In genomic region chr6:104814743-104815142, GRCh38 we compare ENCODE assay signal across 27 cellular contexts. TPM values are rescaled to one million over a fixed set of nuclear protein-coding genes. Genes with fewer than 3 reads are reported as not detected.
A peak's percentile ranks its signal among the peaks of the same experiment; 100 is the strongest.
DNase-seq lines count a peak whose midpoint lies in the region; ATAC-seq, FAIRE-seq and TF ChIP-seq lines count a peak whose summit lies in the region.
"Had no signal": no experiment of that assay in that cellular context is flagged by ENCODE, and none has a peak within 500 bp of the region (broad histone marks: within the 10 kb centered on the region; RNA-seq: fewer than 3 reads in every experiment).

No MANE protein-coding gene starts in this region.

- no peak for ATAC-seq in K562
- ATAC-seq: GM12878 had no signal

- H3K36me3 Mint-ChIP-seq in activated naive CD4-positive, alpha-beta T cell treated with anti-CD3 and anti-CD28 coated beads for 36 hours (ENCODE audit: low read depth) = peaks cover 40% of the 10 kb centered on the region
- H3K36me3 Mint-ChIP-seq in activated naive CD4-positive, alpha-beta T cell treated with anti-CD3 and anti-CD28 coated beads, Interleukin-2, amount 10 ng/mL, durations not matched to agents 7 days and 5 days = peaks cover 28% of the 10 kb centered on the region
- peaks cover 20% of the 10 kb centered on the region for H3K36me3 Mint-ChIP-seq in activated T-helper 1 cell treated with anti-CD3 and anti-CD28 coated beads, Interleukin-12 subunit alpha, Interleukin-12 subunit beta, Interleukin-2, Interleukin-4 antibody, amounts not matched to agents 30 ng/mL and 10 ng/mL and 1 ng/mL, durations not matched to agents 14 hours and 24 hours and 36 hours (ENCODE audit: low read depth)

- H3K4me3 Mint-ChIP-seq in activated naive CD4-positive, alpha-beta T cell treated with anti-CD3 and anti-CD28 coated beads for 36 hours = no peak overlapping the region
- no peak overlapping the region for H3K4me3 Mint-ChIP-seq in activated naive CD4-positive, alpha-beta T cell treated with anti-CD3 and anti-CD28 coated beads, Interleukin-2, amount 10 ng/mL, durations not matched to agents 7 days and 5 days
- H3K4me3 Mint-ChIP-seq in activated T-helper 1 cell treated with anti-CD3 and anti-CD28 coated beads, Interleukin-12 subunit alpha, Interleukin-12 subunit beta, Interleukin-2, Interleukin-4 antibody, amounts not matched to agents 30 ng/mL and 10 ng/mL and 1 ng/mL, durations not matched to agents 14 hours and 24 hours and 36 hours = no peak overlapping the region
- H3K4me3 Mint-ChIP-seq: CD14-positive monocyte; CD4-positive, alpha-beta memory T cell; CD4-positive, CD25-positive, alpha-beta regulatory T cell; CD8-positive, alpha-beta memory T cell had no signal

- POLR2A ChIA-PET in K562 (lab: Yijun Ruan, JAX) = no interaction called here

- no peak overlapping the region for H2AFZ ChIP-seq in K562 (ENCODE audit: low read depth, low read length)

- no peak for TF ChIP-seq CTCF in K562 (IDR thresholded peaks at IDR 0.05 in 2 of 3, conservative IDR thresholded peaks at IDR 0.05 in 1 of 3; ENCODE audit: insufficient read depth in 2 of 3, low read depth in 1 of 3, low read length in 3 of 3)

- FAIRE-seq in K562 (lab: Jason Lieb, UNC) = no peak
- FAIRE-seq: A204.1, GM12878, GM12892, GM18507 had no signal

- in situ Hi-C loops in K562 (cut with MboI) = no loop called here

- no peaks in the 10 kb centered on the region for H3K4me1 ChIP-seq in K562 (replicated peaks in 1 of 2; ENCODE audit: control insufficient read depth in 2 of 2, insufficient read depth in 2 of 2, low read length in 2 of 2)
- H3K4me1 ChIP-seq: BE2C, BLaER1 had no signal

- no peak overlapping the region for H3K27ac ChIP-seq in K562 (ENCODE audit: extremely low read depth, low read depth, low read length)
- H3K27ac ChIP-seq: BLaER1 had no signal

- BruUV-seq in K562 (replicated peaks; lab: Mats Ljungman, UMichigan) = no TSS peak

- no peak for TF ChIP-seq POLR2A in K562 (conservative IDR thresholded peaks at IDR 0.05)

- no peaks in the 10 kb centered on the region for H3K27me3 ChIP-seq in K562 (ENCODE audit: control insufficient read depth in 2 of 2, insufficient read depth in 2 of 2, low read length in 2 of 2)
- H3K27me3 ChIP-seq: BE2C, BLaER1 had no signal

- H3K36me3 ChIP-seq in K562 (ENCODE audit: control insufficient read depth, insufficient read depth, low read length) = no peaks in the 10 kb centered on the region
- H3K36me3 ChIP-seq: BE2C had no signal

- WGBS in K562 (ENCODE audit: insufficient coverage, low coverage, missing lambda C conversion rate) = 82% methylated on average over 2 of the region's 2 CpGs

- H3K9me3 Mint-ChIP-seq in activated naive CD4-positive, alpha-beta T cell treated with anti-CD3 and anti-CD28 coated beads for 36 hours = peaks cover 8% of the 10 kb centered on the region
- H3K9me3 Mint-ChIP-seq in activated naive CD4-positive, alpha-beta T cell treated with anti-CD3 and anti-CD28 coated beads, Interleukin-2, amount 10 ng/mL, durations not matched to agents 7 days and 5 days = peaks cover 10% of the 10 kb centered on the region
- peaks cover 6% of the 10 kb centered on the region for H3K9me3 Mint-ChIP-seq in activated T-helper 1 cell treated with anti-CD3 and anti-CD28 coated beads, Interleukin-12 subunit alpha, Interleukin-12 subunit beta, Interleukin-2, Interleukin-4 antibody, amounts not matched to agents 30 ng/mL and 10 ng/mL and 1 ng/mL, durations not matched to agents 14 hours and 24 hours and 36 hours
- H3K9me3 Mint-ChIP-seq: CD4-positive, CD25-positive, alpha-beta regulatory T cell; CD8-positive, alpha-beta memory T cell had no signal

- TF ChIP-seq RAD21 in K562 (CRISPR knock-in tag; conservative IDR thresholded peaks at IDR 0.05 in 1 of 2, IDR thresholded peaks at IDR 0.05 in 1 of 2) = no peak

- no peak overlapping the region for H3K9ac ChIP-seq in K562 (ENCODE audit: insufficient read depth in 1 of 2, low read depth in 2 of 2, low read length in 2 of 2)
- H3K9ac ChIP-seq: BLaER1 had no signal

- peak; percentile 9 for DNase-seq in activated naive CD4-positive, alpha-beta T cell treated with anti-CD3 and anti-CD28 coated beads for 36 hours
- DNase-seq in activated naive CD4-positive, alpha-beta T cell treated with anti-CD3 and anti-CD28 coated beads, Interleukin-2, amount 10 ng/mL, durations not matched to agents 7 days and 5 days = no peak
- DNase-seq in activated T-helper 1 cell treated with anti-CD3 and anti-CD28 coated beads, Interleukin-12 subunit alpha, Interleukin-12 subunit beta, Interleukin-2, Interleukin-4 antibody, amounts not matched to agents 30 ng/mL and 10 ng/mL and 1 ng/mL, durations not matched to agents 14 hours and 24 hours and 36 hours (ENCODE audit: low spot score) = no peak
- DNase-seq in K562 (ENCODE audit: extremely low read depth in 1 of 4, low spot score in 3 of 4) (no peak), NCI-H1092 (lab: John Stamatoyannopoulos, UW) (no peak), DMS79 (lab: John Stamatoyannopoulos, UW) (no peak)
- DNase-seq in activated T-cell treated with anti-CD3 and anti-CD28 coated beads, Interleukin-2, amount 50 U/mL, for 1 hour = no peak
- DNase-seq: 8988T; ACHN; BE2C; C1 segment of cervical spinal cord; CD4-positive, alpha-beta memory T cell; CD4-positive, CD25-positive, alpha-beta regulatory T cell; CD8-positive, alpha-beta memory T cell; COR-L47; DMS 273 treated with DMSO at 0.1 percent for 48 hours; DMS153; DMS53; DMS79 treated with DMSO at 0.1 percent for 48 hours; EL; GDM1 had no signal

- CTCF ChIA-PET in activated naive CD4-positive, alpha-beta T cell treated with anti-CD3 and anti-CD28 coated beads for 36 hours (lab: Charles Lee) = no interaction called here
- CTCF ChIA-PET in activated naive CD4-positive, alpha-beta T cell treated with anti-CD3 and anti-CD28 coated beads, Interleukin-2, amount 10 ng/mL, durations not matched to agents 7 days and 5 days (lab: Charles Lee) = no interaction called here
- CTCF ChIA-PET in K562 (lab: Yijun Ruan, JAX; ENCODE audit: low intra/inter-chr PET ratio) = no interaction called here

- no peak for TF ChIP-seq EP300 in K562 (IDR thresholded peaks at IDR 0.05; ENCODE audit: low read length)

- intact Hi-C loops in activated naive CD4-positive, alpha-beta T cell treated with anti-CD3 and anti-CD28 coated beads for 36 hours (cut with micrococcal nuclease) = loop anchor here (2.0 kb wide), 1 partner anchor 26 kb away; no protein-coding TSS in a partner anchor
- intact Hi-C loops in activated T-helper 1 cell treated with anti-CD3 and anti-CD28 coated beads, Interleukin-12 subunit alpha, Interleukin-12 subunit beta, Interleukin-2, Interleukin-4 antibody, amounts not matched to agents 30 ng/mL and 10 ng/mL and 1 ng/mL, durations not matched to agents 14 hours and 24 hours and 36 hours (cut with micrococcal nuclease) = no loop called here
- intact Hi-C loops in K562 (cut with micrococcal nuclease) = no loop called here

- no peaks in the 10 kb centered on the region for H3K79me2 ChIP-seq in K562 (ENCODE audit: control insufficient read depth, insufficient read depth, low read length)

- H3K27me3 Mint-ChIP-seq in activated naive CD4-positive, alpha-beta T cell treated with anti-CD3 and anti-CD28 coated beads for 36 hours (ENCODE audit: low read depth) = no peaks in the 10 kb centered on the region
- no peaks in the 10 kb centered on the region for H3K27me3 Mint-ChIP-seq in activated naive CD4-positive, alpha-beta T cell treated with anti-CD3 and anti-CD28 coated beads, Interleukin-2, amount 10 ng/mL, durations not matched to agents 7 days and 5 days
- H3K27me3 Mint-ChIP-seq in activated T-helper 1 cell treated with anti-CD3 and anti-CD28 coated beads, Interleukin-12 subunit alpha, Interleukin-12 subunit beta, Interleukin-2, Interleukin-4 antibody, amounts not matched to agents 30 ng/mL and 10 ng/mL and 1 ng/mL, durations not matched to agents 14 hours and 24 hours and 36 hours (ENCODE audit: insufficient read depth) = no peaks in the 10 kb centered on the region
- H3K27me3 Mint-ChIP-seq: CD4-positive, alpha-beta memory T cell; CD4-positive, CD25-positive, alpha-beta regulatory T cell; CD8-positive, alpha-beta memory T cell had no signal

- H3K27ac Mint-ChIP-seq in activated naive CD4-positive, alpha-beta T cell treated with anti-CD3 and anti-CD28 coated beads for 36 hours = no peak overlapping the region
- no peak overlapping the region for H3K27ac Mint-ChIP-seq in activated naive CD4-positive, alpha-beta T cell treated with anti-CD3 and anti-CD28 coated beads, Interleukin-2, amount 10 ng/mL, durations not matched to agents 7 days and 5 days
- H3K27ac Mint-ChIP-seq in activated T-helper 1 cell treated with anti-CD3 and anti-CD28 coated beads, Interleukin-12 subunit alpha, Interleukin-12 subunit beta, Interleukin-2, Interleukin-4 antibody, amounts not matched to agents 30 ng/mL and 10 ng/mL and 1 ng/mL, durations not matched to agents 14 hours and 24 hours and 36 hours = peak overlapping the region; percentile 16
- H3K27ac Mint-ChIP-seq: CD14-positive monocyte; CD4-positive, alpha-beta memory T cell; CD4-positive, CD25-positive, alpha-beta regulatory T cell; CD8-positive, alpha-beta memory T cell had no signal

- H3K9me3 ChIP-seq in K562 (replicated peaks; ENCODE audit: control insufficient read depth, insufficient read depth, low read depth, low read length) = no peaks in the 10 kb centered on the region
- H3K9me3 ChIP-seq: BE2C, BLaER1 had no signal

- no peaks in the 10 kb centered on the region for H4K20me1 ChIP-seq in K562 (replicated peaks; ENCODE audit: control insufficient read depth, insufficient read depth, low read length)
- H4K20me1 ChIP-seq: BLaER1 had no signal

- no peak overlapping the region for H3K4me3 ChIP-seq in K562
- H3K4me3 ChIP-seq: BLaER1, GM12878 had no signal

- peaks cover 13% of the 10 kb centered on the region for H3K4me1 Mint-ChIP-seq in activated naive CD4-positive, alpha-beta T cell treated with anti-CD3 and anti-CD28 coated beads for 36 hours (ENCODE audit: low read depth)
- H3K4me1 Mint-ChIP-seq in activated naive CD4-positive, alpha-beta T cell treated with anti-CD3 and anti-CD28 coated beads, Interleukin-2, amount 10 ng/mL, durations not matched to agents 7 days and 5 days = no peaks in the 10 kb centered on the region
- no peaks in the 10 kb centered on the region for H3K4me1 Mint-ChIP-seq in activated T-helper 1 cell treated with anti-CD3 and anti-CD28 coated beads, Interleukin-12 subunit alpha, Interleukin-12 subunit beta, Interleukin-2, Interleukin-4 antibody, amounts not matched to agents 30 ng/mL and 10 ng/mL and 1 ng/mL, durations not matched to agents 14 hours and 24 hours and 36 hours (ENCODE audit: low read depth)
- H3K4me1 Mint-ChIP-seq: CD14-positive monocyte had no signal

- H3K9me1 ChIP-seq in K562 (ENCODE audit: control insufficient read depth, insufficient read depth, low read length) = no peaks in the 10 kb centered on the region

- H3K4me2 ChIP-seq in K562 (ENCODE audit: insufficient read depth, low read length) = no peak overlapping the region
- H3K4me2 ChIP-seq: BLaER1 had no signal

RNA-seq across cellular contexts. Expression of gene HACE1, which starts 45.0 kb away (rescaled TPM):
- total RNA-seq in activated naive CD4-positive, alpha-beta T cell treated with anti-CD3 and anti-CD28 coated beads for 36 hours = 10 to 100 TPM; 11.7 to 12.6 TPM
- total RNA-seq in activated T-helper 1 cell treated with anti-CD3 and anti-CD28 coated beads, Interleukin-12 subunit alpha, Interleukin-12 subunit beta, Interleukin-2, Interleukin-4 antibody, amounts not matched to agents 30 ng/mL and 10 ng/mL and 1 ng/mL, durations not matched to agents 14 hours and 24 hours and 36 hours = 16.9 and 19.3 TPM in 2 replicates
- total RNA-seq in K562 (2011; cell fraction: chromatin; rRNA removed; ENCODE audit: low replicate concordance) = 23.8 and 75.5 TPM in 2 replicates
- total RNA-seq in K562 (2011; cell fraction: nucleolus; rRNA removed) = 8.5 and 12.9 TPM in 2 replicates
- total RNA-seq in K562 (2011; cell fraction: nucleoplasm; rRNA removed) = 19.4 and 33.0 TPM in 2 replicates
- 8.3 and 13.4 TPM in 2 replicates for total RNA-seq in K562 (2014; rRNA removed)
- 11.4 and 11.6 TPM in 2 replicates for total RNA-seq in K562 (2014; rRNA removed; fragmentation: Illumina TruSeq; extraction: Trizol)
- total RNA-seq in K562 (2015; rRNA removed; fragmentation: Illumina TruSeq; extraction: Trizol) = 9.3 and 11.6 TPM in 2 replicates
- total RNA-seq in K562 (2021) = 10.1 and 10.3 TPM in 2 replicates
- polyA plus RNA-seq in K562 (2011; rRNA removed) = 16.7 and 19.9 TPM in 2 replicates
- 6.1 and 6.5 TPM in 2 replicates for polyA plus RNA-seq in K562 (2011; cell fraction: cytosol; rRNA removed)
- polyA plus RNA-seq in K562 (2011; cell fraction: nucleus; rRNA removed) = 18.1 and 27.5 TPM in 2 replicates
- polyA plus RNA-seq in K562 (2012) = 6.5 and 11.4 TPM in 2 replicates
- 7.2 and 7.7 TPM in 2 replicates for polyA plus RNA-seq in K562 (2014; fragmentation: Illumina TruSeq; extraction: Trizol)
- polyA plus RNA-seq in K562 (2014; fragmentation: Nextera tagmentation; extraction: Ambion mirVana) = 1 to 10 TPM; 3.6 to 4.9 TPM
- polyA plus RNA-seq in K562 (2014; rRNA removed) = 8.5 and 9.1 TPM in 2 replicates
- 31.6 and 34.6 TPM in 2 replicates for polyA minus RNA-seq in K562 (2011; rRNA and poly(A)+ RNA removed)
- polyA minus RNA-seq in K562 (2011; cell fraction: cytosol; rRNA and poly(A)+ RNA removed) = 7.0 and 9.4 TPM in 2 replicates
- 26.0 and 35.4 TPM in 2 replicates for polyA minus RNA-seq in K562 (2011; cell fraction: nucleus; rRNA and poly(A)+ RNA removed)
